10 cellular contexts compared by ENCODE assay signal in genomic region chr5:11931638-11932037, GRCh38. TPM values are rescaled to one million over a fixed set of nuclear protein-coding genes. Genes with fewer than 3 reads are reported as not detected.
"Had no signal": no experiment of that assay in that cellular context is flagged by ENCODE, and none has a peak within 500 bp of the region (broad histone marks: within the 10 kb centered on the region; RNA-seq: fewer than 3 reads in every experiment).

No MANE protein-coding gene starts in this region.

- H3K9me3 ChIP-seq: HAP-1 had no signal

- ATAC-seq: HCT116, K562 had no signal

- H3K4me3 ChIP-seq: GM23248, HAP-1, K562 had no signal

- H3K4me1 ChIP-seq: HAP-1 had no signal

- H3K9ac ChIP-seq: GM23248 had no signal

- H2AFZ ChIP-seq: GM23248 had no signal

- DNase-seq: GM23248, GOT3, H7, HFFc6, IMR-90, KG1 had no signal

- H3K36me3 ChIP-seq: HAP-1 had no signal

- H3K27ac ChIP-seq: GM23248 had no signal

RNA-seq across cellular contexts. Expression of gene CTNND2, which starts 27.4 kb away (rescaled TPM):
- total RNA-seq: GM23248, HFFc6, HT-29, IMR-90 had no signal
- polyA plus RNA-seq: GM23248, IMR-90 had no signal
